8 cellular contexts compared by ENCODE assay signal in the genomic region with DNA sequence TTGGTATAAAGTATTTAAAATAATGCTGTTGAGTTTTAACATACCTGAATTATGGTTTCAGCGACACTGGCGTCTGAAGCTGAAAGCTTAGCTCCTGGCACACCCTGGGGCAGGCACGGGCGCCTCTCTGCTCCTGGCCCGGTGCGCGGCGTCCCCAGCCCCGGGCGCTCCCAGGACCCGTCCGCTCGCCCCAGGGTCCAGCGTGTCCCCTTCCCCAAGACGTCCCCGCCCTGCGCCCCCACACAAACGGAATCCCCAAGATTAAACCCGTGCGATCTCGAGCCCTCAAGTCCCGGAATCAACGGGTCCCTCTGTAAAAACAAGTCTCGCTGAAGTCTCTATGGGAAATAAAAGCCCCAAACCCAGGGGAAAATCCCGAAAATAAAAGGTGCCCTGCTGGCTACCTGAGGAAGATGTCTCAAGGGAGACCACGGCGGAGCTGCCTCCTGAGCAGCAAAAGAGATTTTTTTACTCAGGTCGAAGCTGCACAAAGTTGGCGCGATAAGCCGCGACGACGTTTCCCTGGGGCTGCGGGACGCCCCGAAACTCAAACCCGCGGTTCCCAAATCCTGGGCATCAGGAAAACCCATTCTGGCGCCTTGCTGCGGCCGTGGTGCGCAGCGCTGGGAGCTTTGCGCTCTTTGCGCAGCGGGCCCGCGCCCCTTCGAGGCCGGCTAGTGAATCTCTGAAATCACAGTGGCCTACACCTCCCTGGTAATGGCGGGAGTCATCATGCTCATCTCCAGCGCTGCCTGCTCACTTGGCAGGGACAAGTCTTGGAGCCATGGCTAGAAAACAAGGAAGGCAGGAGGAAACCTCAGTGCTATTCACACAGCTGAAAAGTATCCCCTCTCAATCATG. TPM values are rescaled to one million over a fixed set of nuclear protein-coding genes. Genes with fewer than 3 reads are reported as not detected.
DNase-seq lines count a peak whose midpoint lies in the region; ATAC-seq, FAIRE-seq and TF ChIP-seq lines count a peak whose summit lies in the region.

No MANE protein-coding gene starts in this region.

- H3K9me3 Mint-ChIP-seq in naive thymus-derived CD4-positive, alpha-beta T cell, result no peaks in the 10 kb centered on the region

- no peak for TF ChIP-seq POLR2A in GM12892 (IDR thresholded peaks at IDR 0.05; ENCODE audit: low read depth, low read length)

- DNase-seq in GM12892 (ENCODE audit: insufficient read length) (peak; percentile 1), colonic mucosa (no peak), NCI-H187 treated with DMSO at 0.1 percent for 48 hours (lab: John Stamatoyannopoulos, UW) (no peak), NCI-H1105 treated with DMSO at 0.1 percent for 48 hours (lab: John Stamatoyannopoulos, UW) (no peak), SHP77 treated with DMSO at 0.1 percent for 48 hours (lab: John Stamatoyannopoulos, UW) (no peak)
- DNase-seq in naive thymus-derived CD4-positive, alpha-beta T cell, result peak in 3 of 9 donors; percentile 6 to 14 (median 7)

- peak overlapping the region; percentile 46 to 77 (median 66) for H3K4me3 Mint-ChIP-seq in naive thymus-derived CD4-positive, alpha-beta T cell

- H3K27me3 Mint-ChIP-seq in naive thymus-derived CD4-positive, alpha-beta T cell, result peaks cover 36 to 86% (median 54%) of the 10 kb centered on the region in 5 donors

- no peaks in the 10 kb centered on the region for H3K36me3 Mint-ChIP-seq in naive thymus-derived CD4-positive, alpha-beta T cell

- no peak overlapping the region for H3K27ac Mint-ChIP-seq in naive thymus-derived CD4-positive, alpha-beta T cell

- H3K4me1 Mint-ChIP-seq in naive thymus-derived CD4-positive, alpha-beta T cell, result peaks cover 0 to 7% (median 3%) of the 10 kb centered on the region in 7 donors

- CTCF ChIA-PET in naive thymus-derived CD4-positive, alpha-beta T cell (lab: Charles Lee), result interaction anchor here (0.8 to 1.0 kb wide), 2 partner anchors 11 to 23 kb away, joined by 3 read pairs; no protein-coding TSS in a partner anchor

- TF ChIP-seq CTCF in colonic mucosa (IDR thresholded peaks at IDR 0.05), result no peak

- no peak overlapping the region for H3K27ac ChIP-seq in colonic mucosa
- no peak overlapping the region for H3K27ac ChIP-seq in naive thymus-derived CD4-positive, alpha-beta T cell (ENCODE audit: low read depth, low read length)

- H3K9me3 ChIP-seq in colonic mucosa, result no peaks in the 10 kb centered on the region
- H3K9me3 ChIP-seq in naive thymus-derived CD4-positive, alpha-beta T cell (ENCODE audit: control insufficient read depth in 2 of 3, low read length in 3 of 3), result no peaks in the 10 kb centered on the region

- POLR2A ChIA-PET in naive thymus-derived CD4-positive, alpha-beta T cell (lab: Charles Lee), result no interaction called here

- peak; percentile 44 for ATAC-seq in HG02885 (IDR thresholded peaks at IDR 0.05; ENCODE audit: poor library complexity, unreplicated experiment)
- ATAC-seq in naive thymus-derived CD4-positive, alpha-beta T cell, result no peak
- ATAC-seq in HG03565 (IDR thresholded peaks at IDR 0.05; ENCODE audit: unreplicated experiment), result no peak

- intact Hi-C loops in colonic mucosa (cut with DNase I), result no loop called here
- intact Hi-C loops in naive thymus-derived CD4-positive, alpha-beta T cell (cut with micrococcal nuclease), result no loop called here

- H3K36me3 ChIP-seq in colonic mucosa, result no peaks in the 10 kb centered on the region
- H3K36me3 ChIP-seq in naive thymus-derived CD4-positive, alpha-beta T cell (ENCODE audit: control insufficient read depth in 2 of 3, insufficient read depth in 3 of 3, low read length in 3 of 3), result no peaks in the 10 kb centered on the region

- peak overlapping the region; percentile 21 for H3K4me3 ChIP-seq in colonic mucosa
- H3K4me3 ChIP-seq in naive thymus-derived CD4-positive, alpha-beta T cell (ENCODE audit: low read length), result peak overlapping the region; percentile 28

- no peak for FAIRE-seq in GM12892 (lab: Jason Lieb, UNC)

- no peaks in the 10 kb centered on the region for H3K4me1 ChIP-seq in colonic mucosa
- H3K4me1 ChIP-seq in naive thymus-derived CD4-positive, alpha-beta T cell (ENCODE audit: control insufficient read depth in 2 of 2, insufficient read depth in 2 of 2, low read length in 2 of 2), result peaks cover 0 to 5% of the 10 kb centered on the region in 2 donors

- no peak overlapping the region for H3K9ac ChIP-seq in colonic mucosa (ENCODE audit: low read depth in 2 of 2, low read length in 2 of 2)

- peaks cover 7% of the 10 kb centered on the region for H3K27me3 ChIP-seq in colonic mucosa
- peaks cover 4 to 11% of the 10 kb centered on the region in 2 donors for H3K27me3 ChIP-seq in naive thymus-derived CD4-positive, alpha-beta T cell (ENCODE audit: control insufficient read depth in 2 of 2, insufficient read depth in 2 of 2, low read length in 2 of 2)

RNA-seq across cellular contexts. Expression of gene IFNA8, which starts 6.3 kb away (rescaled TPM):
- not detected for polyA plus RNA-seq in GM12892 (2012; ENCODE audit: missing spikeins)
- not detected for total RNA-seq in colonic mucosa
- total RNA-seq in naive thymus-derived CD4-positive, alpha-beta T cell, result not detected
- polyA plus RNA-seq in naive thymus-derived CD4-positive, alpha-beta T cell, result not detected

RNA-seq across cellular contexts. Expression of gene IFNA2, which starts 17.4 kb away (rescaled TPM):
- polyA plus RNA-seq in GM12892 (2012; ENCODE audit: missing spikeins), result 0.23 TPM
- not detected for total RNA-seq in colonic mucosa
- total RNA-seq in naive thymus-derived CD4-positive, alpha-beta T cell, result not detected
- polyA plus RNA-seq in naive thymus-derived CD4-positive, alpha-beta T cell, result not detected

RNA-seq across cellular contexts. Expression of gene IFNA13, which starts 34.8 kb away (rescaled TPM):
- not detected for polyA plus RNA-seq in GM12892 (2012; ENCODE audit: missing spikeins)
- not detected for total RNA-seq in colonic mucosa
- not detected for total RNA-seq in naive thymus-derived CD4-positive, alpha-beta T cell
- not detected for polyA plus RNA-seq in naive thymus-derived CD4-positive, alpha-beta T cell

RNA-seq across cellular contexts. Expression of gene IFNA1, which starts 37.6 kb away (rescaled TPM):
- polyA plus RNA-seq in GM12892 (2012; ENCODE audit: missing spikeins), result not detected
- not detected for total RNA-seq in colonic mucosa
- not detected for total RNA-seq in naive thymus-derived CD4-positive, alpha-beta T cell
- not detected for polyA plus RNA-seq in naive thymus-derived CD4-positive, alpha-beta T cell

RNA-seq across cellular contexts. Expression of gene IFNA6, which starts 51.9 kb away (rescaled TPM):
- polyA plus RNA-seq in GM12892 (2012; ENCODE audit: missing spikeins), result not detected
- not detected for total RNA-seq in colonic mucosa
- total RNA-seq in naive thymus-derived CD4-positive, alpha-beta T cell, result not detected
- not detected for polyA plus RNA-seq in naive thymus-derived CD4-positive, alpha-beta T cell
